Comparison of ENCODE assay signal across 30 cellular contexts in genomic region chr10:98172495-98172894, GRCh38. TPM values are rescaled to one million over a fixed set of nuclear protein-coding genes. Genes with fewer than 3 reads are reported as not detected.
DNase-seq lines count a peak whose midpoint lies in the region; ATAC-seq and TF ChIP-seq lines count a peak whose summit lies in the region.
"Had no signal": no experiment of that assay in that cellular context is flagged by ENCODE, and none has a peak within 500 bp of the region (broad histone marks: within the 10 kb centered on the region; RNA-seq: fewer than 3 reads in every experiment).

No MANE protein-coding gene starts in this region.

- H3K9me3 ChIP-seq in mesenchymal stem cell (ENCODE audit: control insufficient read depth, low read length): no peaks in the 10 kb centered on the region
- no peaks in the 10 kb centered on the region for H3K9me3 ChIP-seq in Peyer's patch
- H3K9me3 ChIP-seq: Caco-2, esophagus muscularis mucosa had no signal

- H2BK15ac ChIP-seq in mesenchymal stem cell (ENCODE audit: low read depth, poor library complexity, severe bottlenecking): no peak overlapping the region

- TF ChIP-seq CTCF in brain (conservative IDR thresholded peaks at IDR 0.05) (no peak), Peyer's patch (IDR thresholded peaks at IDR 0.05) (no peak)

- peak overlapping the region; percentile 45 for H3K9ac ChIP-seq in mesenchymal stem cell (ENCODE audit: low read length)

- peak overlapping the region; percentile 21 for H4K91ac ChIP-seq in mesenchymal stem cell (ENCODE audit: low read length)

- no peak overlapping the region for H3K4ac ChIP-seq in mesenchymal stem cell (ENCODE audit: low read depth in 1 of 2, low read length in 2 of 2)

- H3K36me3 ChIP-seq in mesenchymal stem cell (ENCODE audit: control insufficient read depth in 1 of 2, insufficient read depth in 2 of 2, low read depth in 1 of 2, low read length in 2 of 2) (peaks cover 0 to 34% of the 10 kb centered on the region in 2 experiments), Peyer's patch (peaks cover 0 to 4% (median 0%) of the 10 kb centered on the region in 3 donors)
- H3K36me3 ChIP-seq: brain microvascular endothelial cell, esophagus muscularis mucosa had no signal

- H2AFZ ChIP-seq in mesenchymal stem cell (ENCODE audit: low read depth, low read length): no peak overlapping the region

- 100% methylated on average over 3 of the region's 5 CpGs for WGBS in mesenchymal stem cell

- H3K79me1 ChIP-seq in mesenchymal stem cell (replicated peaks; ENCODE audit: low read length, poor library complexity, severe bottlenecking): peaks cover 22% of the 10 kb centered on the region

- no peak overlapping the region for H2BK120ac ChIP-seq in mesenchymal stem cell (ENCODE audit: low read depth, low read length)

- H3K27me3 ChIP-seq in mesenchymal stem cell (ENCODE audit: control insufficient read depth in 1 of 2, insufficient read depth in 1 of 2, low read length in 2 of 2) (no peaks in the 10 kb centered on the region), Peyer's patch (no peaks in the 10 kb centered on the region)
- H3K27me3 ChIP-seq: brain microvascular endothelial cell, esophagus muscularis mucosa had no signal

- H3K4me1 Mint-ChIP-seq in brain: peaks cover 48% of the 10 kb centered on the region

- H3K4me1 ChIP-seq in mesenchymal stem cell (ENCODE audit: control insufficient read depth, insufficient read depth, low read depth, low read length) (no peaks in the 10 kb centered on the region), Peyer's patch (peaks cover 0 to 6% (median 0%) of the 10 kb centered on the region in 4 donors)
- H3K4me1 ChIP-seq: Caco-2 had no signal

- H3K4me3 Mint-ChIP-seq in brain: peak overlapping the region in 1 of 5 experiments; percentile 13
- H3K4me3 Mint-ChIP-seq: activated CD4-positive, alpha-beta memory T cell treated with anti-CD3 and anti-CD28 coated beads, Interleukin-2, amount 10 ng/mL, durations not matched to agents 7 days and 5 days; activated naive CD8-positive, alpha-beta T cell treated with anti-CD3 and anti-CD28 coated beads for 36 hours; endodermal cell had no signal

- H3K27me3 Mint-ChIP-seq in brain: no peaks in the 10 kb centered on the region
- H3K27me3 Mint-ChIP-seq: activated CD4-positive, alpha-beta memory T cell treated with anti-CD3 and anti-CD28 coated beads, Interleukin-2, amount 10 ng/mL, durations not matched to agents 7 days and 5 days; activated naive CD8-positive, alpha-beta T cell treated with anti-CD3 and anti-CD28 coated beads for 36 hours had no signal

- peak overlapping the region in 3 of 5 experiments; percentile 14 to 50 (median 15) for H3K27ac Mint-ChIP-seq in brain
- H3K27ac Mint-ChIP-seq: activated CD4-positive, alpha-beta memory T cell treated with anti-CD3 and anti-CD28 coated beads, Interleukin-2, amount 10 ng/mL, durations not matched to agents 7 days and 5 days; activated naive CD8-positive, alpha-beta T cell treated with anti-CD3 and anti-CD28 coated beads for 36 hours; activated T-helper 2 cell treated with anti-CD3 and anti-CD28 coated beads, Interferon-gamma antibody, Interleukin-2, Interleukin-4, amounts not matched to agents 10 μg/mL and 5 μg/mL and 100 μg/mL, durations not matched to agents 14 hours and 24 hours and 36 hours had no signal

- no peak overlapping the region for H2AK5ac ChIP-seq in mesenchymal stem cell (ENCODE audit: low read length, severe bottlenecking)

- H3K14ac ChIP-seq in mesenchymal stem cell (ENCODE audit: low read length in 2 of 2): no peak overlapping the region

- H2BK12ac ChIP-seq in mesenchymal stem cell (ENCODE audit: low read length in 2 of 2): no peak overlapping the region

- H3K36me3 Mint-ChIP-seq in brain: peaks cover 38% of the 10 kb centered on the region

- no peak overlapping the region for H3K23ac ChIP-seq in mesenchymal stem cell (ENCODE audit: low read length in 2 of 2)

- no peak for TF ChIP-seq POLR2A in Peyer's patch (IDR thresholded peaks at IDR 0.05)

- H3K9me3 Mint-ChIP-seq in brain: peaks cover 0 to 6% (median 3%) of the 10 kb centered on the region in 5 experiments

- H3K27ac ChIP-seq in mesenchymal stem cell (ENCODE audit: low read length, poor library complexity, severe bottlenecking) (no peak overlapping the region), Peyer's patch (no peak overlapping the region)
- H3K27ac ChIP-seq: brain microvascular endothelial cell, esophagus muscularis mucosa had no signal

- H4K8ac ChIP-seq in mesenchymal stem cell (ENCODE audit: low read length): no peak overlapping the region

- H2BK5ac ChIP-seq in mesenchymal stem cell (ENCODE audit: low read depth, low read length, poor library complexity, severe bottlenecking): no peak overlapping the region

- no peak overlapping the region for H3K4me2 ChIP-seq in mesenchymal stem cell (ENCODE audit: low read length, poor library complexity, severe bottlenecking)

- H3K18ac ChIP-seq in mesenchymal stem cell (ENCODE audit: low read depth in 1 of 2, low read length in 2 of 2): no peak overlapping the region

- peak overlapping the region in 1 of 2 experiments; percentile 63 for H3K4me3 ChIP-seq in mesenchymal stem cell (ENCODE audit: insufficient read depth in 1 of 2, low read depth in 1 of 2, low read length in 2 of 2)
- no peak overlapping the region for H3K4me3 ChIP-seq in Peyer's patch
- H3K4me3 ChIP-seq: esophagus muscularis mucosa, GM12878 had no signal

- peak; percentile 6 for DNase-seq in AG20443 (ENCODE audit: low spot score)
- DNase-seq in M059J (ENCODE audit: low read depth): peak; percentile 3
- DNase-seq in mesenchymal stem cell: no peak
- no peak for DNase-seq in NK-92 treated with Interleukin-12 subunit alpha and Interleukin-12 subunit beta, amount 100 ng/mL, for 24 hours (lab: John Stamatoyannopoulos, UW)
- no peak for DNase-seq in Peyer's patch
- DNase-seq: activated CD4-positive, alpha-beta memory T cell treated with anti-CD3 and anti-CD28 coated beads, Interleukin-2, amount 10 ng/mL, durations not matched to agents 7 days and 5 days; activated CD4-positive, CD25-positive, alpha-beta regulatory T cell; activated naive CD8-positive, alpha-beta T cell treated with anti-CD3 and anti-CD28 coated beads for 36 hours; brain microvascular endothelial cell; Caco-2; DND-41; endodermal cell; H9; Kasumi-1; NCI-H1092; NCI-H2029; NCI-H226; nucleus accumbens; OCI-M1; SHP77; stimulated activated CD4-positive, alpha-beta T cell treated with anti-CD3 and anti-CD28 coated beads, Interleukin-4, amount 100 ng/mL, for 1 hour; stimulated activated naive CD4-positive, alpha-beta T cell; SW 1271; T1000 had no signal

- ATAC-seq in HG02938 (IDR thresholded peaks at IDR 0.05; ENCODE audit: unreplicated experiment) (no peak), HG03460 (IDR thresholded peaks at IDR 0.05; ENCODE audit: unreplicated experiment) (no peak)
- ATAC-seq: GM12878 had no signal

RNA-seq across cellular contexts. Expression of gene R3HCC1L, which starts 38.0 kb away (rescaled TPM):
- 8.9 and 14.1 TPM in 2 replicates for total RNA-seq in M059J (2014; rRNA removed; shearing (Covaris generic))
- 3.2 TPM for polyA plus RNA-seq in brain (ENCODE audit: insufficient read depth, low read depth, low replicate concordance)
- polyA plus RNA-seq in mesenchymal stem cell (2013, experiment 1 of 2): 9.3 TPM
- 10.4 TPM for polyA plus RNA-seq in mesenchymal stem cell (2013, experiment 2 of 2)
- 10 to 100 TPM; 16.4 to 22.3 (median 18.8) TPM for total RNA-seq in Peyer's patch

Comparison
In these comparisons a context has a peak if more than half of its experiments do, and no peak if none do; other contexts are left out.
1. DNase-seq: peak in AG20443 (single experiment) and M059J (single experiment); none in mesenchymal stem cell (single experiment), NK-92 treated with Interleukin-12 subunit alpha and Interleukin-12 subunit beta, amount 100 ng/mL, for 24 hours (single experiment) and Peyer's patch (0 of 3).